ENCODE assay signal across 12 cellular contexts in the genomic region with DNA sequence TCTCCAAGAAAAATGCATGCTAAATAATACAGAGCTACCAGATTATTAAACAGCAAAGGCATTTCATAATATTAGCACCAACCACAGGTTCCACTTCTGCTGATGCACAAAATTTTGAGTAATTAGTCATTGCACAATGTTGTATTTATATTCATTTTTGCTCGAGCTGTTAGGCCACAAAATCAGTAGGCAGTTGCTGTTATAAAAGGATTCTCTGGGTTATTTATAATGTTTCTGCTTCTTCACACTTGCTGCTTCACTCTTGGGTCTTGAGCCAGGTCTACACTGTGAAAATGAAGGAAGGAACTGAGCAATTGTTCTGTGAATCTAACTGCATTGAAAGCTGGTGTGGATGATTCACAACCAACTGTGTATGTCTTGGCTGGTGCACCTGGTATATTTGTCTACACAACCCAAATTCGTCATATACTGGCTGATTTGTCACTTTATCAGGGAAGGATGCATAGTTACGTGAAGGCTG. TPM values are rescaled to one million over a fixed set of nuclear protein-coding genes. Genes with fewer than 3 reads are reported as not detected.
DNase-seq lines count a peak whose midpoint lies in the region; ATAC-seq, FAIRE-seq and TF ChIP-seq lines count a peak whose summit lies in the region.
"Had no signal": no experiment of that assay in that cellular context is flagged by ENCODE, and none has a peak within 500 bp of the region (broad histone marks: within the 10 kb centered on the region; RNA-seq: fewer than 3 reads in every experiment).

No MANE protein-coding gene starts in this region.

- DNase-seq in AG08396 (ENCODE audit: low spot score) (peak; percentile 26), KBM-7 (peak; percentile 24), keratinocyte (ENCODE audit: low read depth, low spot score) (peak; percentile 81), midbrain (lab: John Stamatoyannopoulos, UW) (no peak), DMS79 (lab: John Stamatoyannopoulos, UW) (no peak), NCI-H1048 (lab: John Stamatoyannopoulos, UW) (no peak)

- peak; percentile 78 for ATAC-seq in activated T-helper 17 cell treated with anti-CD3 and anti-CD28 coated beads, Interleukin-2, amount 50 U/mL, for 72 hours (replicated peaks)
- ATAC-seq in HG03432 (IDR thresholded peaks at IDR 0.05; ENCODE audit: unreplicated experiment) = no peak

- no peaks in the 10 kb centered on the region for H4K20me1 ChIP-seq in keratinocyte (ENCODE audit: control insufficient read depth, extremely low read depth, insufficient read depth, low read length)

- peaks cover 5% of the 10 kb centered on the region for H3K4me1 Mint-ChIP-seq in activated T-helper 17 cell treated with anti-CD3 and anti-CD28 coated beads, Interleukin-2, amount 50 U/mL, for 72 hours
- H3K4me1 Mint-ChIP-seq: neural progenitor cell had no signal

- peak overlapping the region; percentile 31 for H3K4me2 ChIP-seq in keratinocyte (ENCODE audit: control insufficient read depth, extremely low read depth, insufficient read depth, low read depth, low read length)
- H3K4me2 ChIP-seq: neural progenitor cell had no signal

- FAIRE-seq in keratinocyte (lab: Jason Lieb, UNC) = peak; percentile 86
- FAIRE-seq: D721Med, TTC549 had no signal

- no peak overlapping the region for H3K4me3 ChIP-seq in keratinocyte (ENCODE audit: control insufficient read depth in 2 of 3, extremely low read depth in 1 of 3, insufficient read depth in 2 of 3, low read depth in 1 of 3, low read length in 3 of 3)
- H3K4me3 ChIP-seq: neural progenitor cell had no signal

- peaks cover 20% of the 10 kb centered on the region for H3K4me1 ChIP-seq in keratinocyte (ENCODE audit: control insufficient read depth, extremely low read depth, insufficient read depth, low read length)
- H3K4me1 ChIP-seq: neural progenitor cell had no signal

- no peak overlapping the region for H3K9ac ChIP-seq in keratinocyte (ENCODE audit: control insufficient read depth, extremely low read depth, insufficient read depth, low read length)
- H3K9ac ChIP-seq: neural progenitor cell had no signal

- H2AFZ ChIP-seq in keratinocyte (ENCODE audit: control insufficient read depth, low read length) = no peak overlapping the region
- H2AFZ ChIP-seq: neural progenitor cell had no signal

- H3K4me3 Mint-ChIP-seq in activated T-helper 17 cell treated with anti-CD3 and anti-CD28 coated beads, Interleukin-2, amount 50 U/mL, for 72 hours = no peak overlapping the region
- H3K4me3 Mint-ChIP-seq: activated naive CD8-positive, alpha-beta T cell; neural progenitor cell had no signal

- no peak overlapping the region for H3K27ac Mint-ChIP-seq in activated T-helper 17 cell treated with anti-CD3 and anti-CD28 coated beads, Interleukin-2, amount 50 U/mL, for 72 hours
- H3K27ac Mint-ChIP-seq: activated naive CD8-positive, alpha-beta T cell; neural progenitor cell had no signal

- TF ChIP-seq CTCF in keratinocyte (optimal IDR thresholded peaks at IDR 0.05 in 1 of 3, IDR thresholded peaks at IDR 0.05 in 1 of 3, conservative IDR thresholded peaks at IDR 0.05 in 1 of 3; ENCODE audit: extremely low read depth in 1 of 3, insufficient read depth in 2 of 3, low read length in 3 of 3) = no peak

- no peaks in the 10 kb centered on the region for H3K36me3 ChIP-seq in keratinocyte (ENCODE audit: control insufficient read depth in 2 of 2, extremely low read depth in 1 of 2, insufficient read depth in 2 of 2, low read length in 2 of 2)
- H3K36me3 ChIP-seq: neural progenitor cell had no signal

- in situ Hi-C loops in KBM-7 (cut with MboI; ENCODE audit: low pct_unique_long_range_greater_than_20kb, low sequenced_read_pairs) = no loop called here

- H3K79me2 ChIP-seq in keratinocyte (ENCODE audit: control insufficient read depth, insufficient read depth, low read length) = no peaks in the 10 kb centered on the region

- H3K9me1 ChIP-seq in keratinocyte (ENCODE audit: control insufficient read depth, extremely low read depth, insufficient read depth, low read length) = no peaks in the 10 kb centered on the region

- no peaks in the 10 kb centered on the region for H3K27me3 ChIP-seq in keratinocyte (ENCODE audit: control insufficient read depth, extremely low read depth, insufficient read depth, low read length)
- H3K27me3 ChIP-seq: neural progenitor cell had no signal

- no peaks in the 10 kb centered on the region for H3K27me3 Mint-ChIP-seq in activated T-helper 17 cell treated with anti-CD3 and anti-CD28 coated beads, Interleukin-2, amount 50 U/mL, for 72 hours
- H3K27me3 Mint-ChIP-seq: activated naive CD8-positive, alpha-beta T cell had no signal

- H3K36me3 Mint-ChIP-seq in activated T-helper 17 cell treated with anti-CD3 and anti-CD28 coated beads, Interleukin-2, amount 50 U/mL, for 72 hours (ENCODE audit: low read depth) = no peaks in the 10 kb centered on the region
- H3K36me3 Mint-ChIP-seq: neural progenitor cell had no signal

- H3K9me3 ChIP-seq in keratinocyte (ENCODE audit: control insufficient read depth, low read depth, low read length) = no peaks in the 10 kb centered on the region

- dilution Hi-C loops in keratinocyte (cut with MboI; ENCODE audit: extremely low pct_ligation_motif_present, low sequenced_read_pairs) = no loop called here

- H3K27ac ChIP-seq in keratinocyte (ENCODE audit: control insufficient read depth, insufficient read depth, low read length) = peak overlapping the region; percentile 28
- H3K27ac ChIP-seq: neural progenitor cell had no signal

- H3K9me3 Mint-ChIP-seq in activated T-helper 17 cell treated with anti-CD3 and anti-CD28 coated beads, Interleukin-2, amount 50 U/mL, for 72 hours = no peaks in the 10 kb centered on the region
- H3K9me3 Mint-ChIP-seq: neural progenitor cell had no signal

RNA-seq across cellular contexts. Expression of a gene that starts 38.3 kb away (rescaled TPM):
- total RNA-seq in activated T-helper 17 cell treated with anti-CD3 and anti-CD28 coated beads, Interleukin-2, amount 50 U/mL, for 72 hours = 10 to 100 TPM; 53.1 to 76.3 TPM
- polyA plus RNA-seq in keratinocyte = 51.9 to 110 TPM (median 94.4 TPM) in 3 replicates
- 184 TPM for polyA plus RNA-seq in keratinocyte (2011; ENCODE audit: low read depth)
- polyA plus RNA-seq in keratinocyte (2011; cell fraction: cytosol; rRNA removed) = 99.0 and 109 TPM in 2 replicates
- polyA plus RNA-seq in keratinocyte (2011; cell fraction: nucleus; rRNA removed) = 27.6 and 50.4 TPM in 2 replicates
- polyA plus RNA-seq in keratinocyte (2012; ENCODE audit: low replicate concordance) = 87.9 and 140 TPM in 2 replicates
- polyA minus RNA-seq in keratinocyte = 0.82 to 7.8 TPM (median 2.7 TPM) in 3 replicates
- polyA minus RNA-seq in keratinocyte (2011; cell fraction: cytosol; rRNA and poly(A)+ RNA removed) = 10.9 TPM
- 9.3 and 11.8 TPM in 2 replicates for polyA minus RNA-seq in keratinocyte (2011; cell fraction: nucleus; rRNA and poly(A)+ RNA removed)

Comparison
In these comparisons a context has a peak if more than half of its experiments do, and no peak if none do; other contexts are left out.
1. DNase-seq: peak in AG08396 (single experiment), KBM-7 (single experiment) and keratinocyte (single experiment); none in midbrain (single experiment), DMS79 (single experiment) and NCI-H1048 (single experiment).